Comparison of ENCODE assay signal across 10 cellular contexts in genomic region chr7:151339651-151340377, GRCh38. TPM values are rescaled to one million over a fixed set of nuclear protein-coding genes. Genes with fewer than 3 reads are reported as not detected.
DNase-seq lines count a peak whose midpoint lies in the region; ATAC-seq, FAIRE-seq and TF ChIP-seq lines count a peak whose summit lies in the region.
"Had no signal": no experiment of that assay in that cellular context is flagged by ENCODE, and none has a peak within 500 bp of the region (broad histone marks: within the 10 kb centered on the region; RNA-seq: fewer than 3 reads in every experiment).

No MANE protein-coding gene starts in this region.

- H3K27ac Mint-ChIP-seq in osteocyte (ENCODE audit: unreplicated experiment), result no peak overlapping the region

- H3K4me3 ChIP-seq in suprapubic skin, result no peak overlapping the region

- peaks cover 15% of the 10 kb centered on the region for H3K4me1 Mint-ChIP-seq in osteocyte (ENCODE audit: unreplicated experiment)

- no peaks in the 10 kb centered on the region for H3K9me3 Mint-ChIP-seq in osteocyte (ENCODE audit: unreplicated experiment)

- TF ChIP-seq CTCF in osteocyte (IDR thresholded peaks at IDR 0.05) (no peak), suprapubic skin (IDR thresholded peaks at IDR 0.05) (no peak)

- H3K4me1 ChIP-seq in suprapubic skin, result peaks cover 17% of the 10 kb centered on the region

- 76% methylated on average over 7 of the region's 7 CpGs for WGBS in suprapubic skin

- TF ChIP-seq EP300 in suprapubic skin (IDR thresholded peaks at IDR 0.05), result no peak

- DNase-seq in RPMI8226 (peak; percentile 32), osteocyte (ENCODE audit: extremely low spot score, unreplicated experiment) (peak; percentile 38), AG20443 (ENCODE audit: low spot score) (no peak), frontal cortex (ENCODE audit: low spot score in 2 of 2) (no peak), suprapubic skin (ENCODE audit: low spot score in 2 of 2) (no peak), NCI-H2171 treated with DMSO at 0.1 percent for 48 hours (lab: John Stamatoyannopoulos, UW) (no peak)
- DNase-seq: NK-92 treated with Interleukin-12 subunit alpha and Interleukin-12 subunit beta, amount 100 ng/mL, for 24 hours had no signal

- no peaks in the 10 kb centered on the region for H3K36me3 Mint-ChIP-seq in osteocyte (ENCODE audit: unreplicated experiment)

- peak; percentile 63 for ATAC-seq in GM18861 (IDR thresholded peaks at IDR 0.05; ENCODE audit: unreplicated experiment)
- ATAC-seq in HG02884 (IDR thresholded peaks at IDR 0.05; ENCODE audit: unreplicated experiment), result peak; percentile 36

- no peaks in the 10 kb centered on the region for H3K27me3 ChIP-seq in suprapubic skin

- H3K27ac ChIP-seq in suprapubic skin, result no peak overlapping the region

- peaks cover 19% of the 10 kb centered on the region for H3K27me3 Mint-ChIP-seq in osteocyte (ENCODE audit: unreplicated experiment)

- no peaks in the 10 kb centered on the region for H3K36me3 ChIP-seq in suprapubic skin

- H3K4me3 Mint-ChIP-seq in osteocyte (ENCODE audit: unreplicated experiment), result no peak overlapping the region

- FAIRE-seq in frontal cortex (lab: Jason Lieb, UNC), result no peak
- FAIRE-seq: endometrium had no signal

- no peak for TF ChIP-seq POLR2A in suprapubic skin (IDR thresholded peaks at IDR 0.05)

- H3K9me3 ChIP-seq in suprapubic skin, result no peaks in the 10 kb centered on the region

RNA-seq across cellular contexts. Expression of gene NUB1, which starts 1.8 kb away (rescaled TPM):
- total RNA-seq in osteocyte (61.7 and 63.0 TPM in 2 replicates), frontal cortex (61.1 TPM), suprapubic skin (10 to 100 TPM; 39.3 to 70.8 (median 41.7) TPM)

Comparison
In these comparisons a context has a peak if more than half of its experiments do, and no peak if none do; other contexts are left out.
1. DNase-seq: peak in RPMI8226 (single experiment) and osteocyte (single experiment); none in AG20443 (single experiment), frontal cortex (0 of 2), suprapubic skin (0 of 2) and NCI-H2171 treated with DMSO at 0.1 percent for 48 hours (single experiment).